1 cellular context compared by ENCODE assay signal in genomic region chr12:623172-623864, GRCh38.
TF ChIP-seq lines count a peak whose summit lies in the region.

No MANE protein-coding gene starts in this region.

TF ChIP-seq in HepG2, 621 proteins besides CTCF, POLR2A, EP300 and RAD21 (continued from another document and continues in another):
- TF ChIP-seq, protein P1, sequence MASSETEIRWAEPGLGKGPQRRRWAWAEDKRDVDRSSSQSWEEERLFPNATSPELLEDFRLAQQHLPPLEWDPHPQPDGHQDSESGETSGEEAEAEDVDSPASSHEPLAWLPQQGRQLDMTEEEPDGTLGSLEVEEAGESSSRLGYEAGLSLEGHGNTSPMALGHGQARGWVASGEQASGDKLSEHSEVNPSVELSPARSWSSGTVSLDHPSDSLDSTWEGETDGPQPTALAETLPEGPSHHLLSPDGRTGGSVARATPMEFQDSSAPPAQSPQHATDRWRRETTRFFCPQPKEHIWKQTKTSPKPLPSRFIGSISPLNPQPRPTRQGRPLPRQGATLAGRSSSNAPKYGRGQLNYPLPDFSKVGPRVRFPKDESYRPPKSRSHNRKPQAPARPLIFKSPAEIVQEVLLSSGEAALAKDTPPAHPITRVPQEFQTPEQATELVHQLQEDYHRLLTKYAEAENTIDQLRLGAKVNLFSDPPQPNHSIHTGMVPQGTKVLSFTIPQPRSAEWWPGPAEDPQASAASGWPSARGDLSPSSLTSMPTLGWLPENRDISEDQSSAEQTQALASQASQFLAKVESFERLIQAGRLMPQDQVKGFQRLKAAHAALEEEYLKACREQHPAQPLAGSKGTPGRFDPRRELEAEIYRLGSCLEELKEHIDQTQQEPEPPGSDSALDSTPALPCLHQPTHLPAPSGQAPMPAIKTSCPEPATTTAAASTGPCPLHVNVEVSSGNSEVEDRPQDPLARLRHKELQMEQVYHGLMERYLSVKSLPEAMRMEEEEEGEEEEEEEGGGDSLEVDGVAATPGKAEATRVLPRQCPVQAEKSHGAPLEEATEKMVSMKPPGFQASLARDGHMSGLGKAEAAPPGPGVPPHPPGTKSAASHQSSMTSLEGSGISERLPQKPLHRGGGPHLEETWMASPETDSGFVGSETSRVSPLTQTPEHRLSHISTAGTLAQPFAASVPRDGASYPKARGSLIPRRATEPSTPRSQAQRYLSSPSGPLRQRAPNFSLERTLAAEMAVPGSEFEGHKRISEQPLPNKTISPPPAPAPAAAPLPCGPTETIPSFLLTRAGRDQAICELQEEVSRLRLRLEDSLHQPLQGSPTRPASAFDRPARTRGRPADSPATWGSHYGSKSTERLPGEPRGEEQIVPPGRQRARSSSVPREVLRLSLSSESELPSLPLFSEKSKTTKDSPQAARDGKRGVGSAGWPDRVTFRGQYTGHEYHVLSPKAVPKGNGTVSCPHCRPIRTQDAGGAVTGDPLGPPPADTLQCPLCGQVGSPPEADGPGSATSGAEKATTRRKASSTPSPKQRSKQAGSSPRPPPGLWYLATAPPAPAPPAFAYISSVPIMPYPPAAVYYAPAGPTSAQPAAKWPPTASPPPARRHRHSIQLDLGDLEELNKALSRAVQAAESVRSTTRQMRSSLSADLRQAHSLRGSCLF (CRISPR knock-in tag; IDR thresholded peaks at IDR 0.05; ENCODE audit: borderline replicate concordance), result no peak
- no peak for TF ChIP-seq YY1 (IDR thresholded peaks at IDR 0.05; ENCODE audit: insufficient read depth, insufficient replicate concordance, low read depth, low read length)
- no peak for TF ChIP-seq ATF1 (CRISPR knock-in tag; IDR thresholded peaks at IDR 0.05)
- TF ChIP-seq DNMT1 (CRISPR knock-in tag; IDR thresholded peaks at IDR 0.05), result no peak
- no peak for TF ChIP-seq DZIP1 (CRISPR knock-in tag; IDR thresholded peaks at IDR 0.05)
- no peak for TF ChIP-seq RXRB (CRISPR knock-in tag; IDR thresholded peaks at IDR 0.05; ENCODE audit: borderline replicate concordance)
- TF ChIP-seq ZNF687 (CRISPR knock-in tag; IDR thresholded peaks at IDR 0.05), result peak; percentile 51
- TF ChIP-seq, protein P2, sequence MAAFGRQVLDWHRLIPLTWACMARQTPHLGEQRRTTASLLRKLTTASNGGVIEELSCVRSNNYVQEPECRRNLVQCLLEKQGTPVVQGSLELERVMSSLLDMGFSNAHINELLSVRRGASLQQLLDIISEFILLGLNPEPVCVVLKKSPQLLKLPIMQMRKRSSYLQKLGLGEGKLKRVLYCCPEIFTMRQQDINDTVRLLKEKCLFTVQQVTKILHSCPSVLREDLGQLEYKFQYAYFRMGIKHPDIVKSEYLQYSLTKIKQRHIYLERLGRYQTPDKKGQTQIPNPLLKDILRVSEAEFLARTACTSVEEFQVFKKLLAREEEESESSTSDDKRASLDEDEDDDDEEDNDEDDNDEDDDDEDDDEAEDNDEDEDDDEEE (CRISPR knock-in tag; IDR thresholded peaks at IDR 0.05), result no peak
- TF ChIP-seq, protein P3, sequence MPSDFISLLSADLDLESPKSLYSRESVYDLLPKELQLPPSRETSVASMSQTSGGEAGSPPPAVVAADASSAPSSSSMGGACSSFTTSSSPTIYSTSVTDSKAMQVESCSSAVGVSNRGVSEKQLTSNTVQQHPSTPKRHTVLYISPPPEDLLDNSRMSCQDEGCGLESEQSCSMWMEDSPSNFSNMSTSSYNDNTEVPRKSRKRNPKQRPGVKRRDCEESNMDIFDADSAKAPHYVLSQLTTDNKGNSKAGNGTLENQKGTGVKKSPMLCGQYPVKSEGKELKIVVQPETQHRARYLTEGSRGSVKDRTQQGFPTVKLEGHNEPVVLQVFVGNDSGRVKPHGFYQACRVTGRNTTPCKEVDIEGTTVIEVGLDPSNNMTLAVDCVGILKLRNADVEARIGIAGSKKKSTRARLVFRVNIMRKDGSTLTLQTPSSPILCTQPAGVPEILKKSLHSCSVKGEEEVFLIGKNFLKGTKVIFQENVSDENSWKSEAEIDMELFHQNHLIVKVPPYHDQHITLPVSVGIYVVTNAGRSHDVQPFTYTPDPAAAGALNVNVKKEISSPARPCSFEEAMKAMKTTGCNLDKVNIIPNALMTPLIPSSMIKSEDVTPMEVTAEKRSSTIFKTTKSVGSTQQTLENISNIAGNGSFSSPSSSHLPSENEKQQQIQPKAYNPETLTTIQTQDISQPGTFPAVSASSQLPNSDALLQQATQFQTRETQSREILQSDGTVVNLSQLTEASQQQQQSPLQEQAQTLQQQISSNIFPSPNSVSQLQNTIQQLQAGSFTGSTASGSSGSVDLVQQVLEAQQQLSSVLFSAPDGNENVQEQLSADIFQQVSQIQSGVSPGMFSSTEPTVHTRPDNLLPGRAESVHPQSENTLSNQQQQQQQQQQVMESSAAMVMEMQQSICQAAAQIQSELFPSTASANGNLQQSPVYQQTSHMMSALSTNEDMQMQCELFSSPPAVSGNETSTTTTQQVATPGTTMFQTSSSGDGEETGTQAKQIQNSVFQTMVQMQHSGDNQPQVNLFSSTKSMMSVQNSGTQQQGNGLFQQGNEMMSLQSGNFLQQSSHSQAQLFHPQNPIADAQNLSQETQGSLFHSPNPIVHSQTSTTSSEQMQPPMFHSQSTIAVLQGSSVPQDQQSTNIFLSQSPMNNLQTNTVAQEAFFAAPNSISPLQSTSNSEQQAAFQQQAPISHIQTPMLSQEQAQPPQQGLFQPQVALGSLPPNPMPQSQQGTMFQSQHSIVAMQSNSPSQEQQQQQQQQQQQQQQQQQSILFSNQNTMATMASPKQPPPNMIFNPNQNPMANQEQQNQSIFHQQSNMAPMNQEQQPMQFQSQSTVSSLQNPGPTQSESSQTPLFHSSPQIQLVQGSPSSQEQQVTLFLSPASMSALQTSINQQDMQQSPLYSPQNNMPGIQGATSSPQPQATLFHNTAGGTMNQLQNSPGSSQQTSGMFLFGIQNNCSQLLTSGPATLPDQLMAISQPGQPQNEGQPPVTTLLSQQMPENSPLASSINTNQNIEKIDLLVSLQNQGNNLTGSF (CRISPR knock-in tag; IDR thresholded peaks at IDR 0.05), result no peak
- TF ChIP-seq PAWR (CRISPR knock-in tag; IDR thresholded peaks at IDR 0.05; ENCODE audit: borderline replicate concordance), result no peak
- TF ChIP-seq MYNN (CRISPR knock-in tag; IDR thresholded peaks at IDR 0.05; ENCODE audit: low read depth), result no peak
- TF ChIP-seq MNT (IDR thresholded peaks at IDR 0.05), result no peak
- TF ChIP-seq FOXO1 (CRISPR knock-in tag; IDR thresholded peaks at IDR 0.05), result 0 out of 2 replicates have a peak, but pooled peaks have one; percentile 1
- no peak for TF ChIP-seq ZNF766 (CRISPR knock-in tag; IDR thresholded peaks at IDR 0.05; ENCODE audit: borderline replicate concordance)
- TF ChIP-seq, protein P4, sequence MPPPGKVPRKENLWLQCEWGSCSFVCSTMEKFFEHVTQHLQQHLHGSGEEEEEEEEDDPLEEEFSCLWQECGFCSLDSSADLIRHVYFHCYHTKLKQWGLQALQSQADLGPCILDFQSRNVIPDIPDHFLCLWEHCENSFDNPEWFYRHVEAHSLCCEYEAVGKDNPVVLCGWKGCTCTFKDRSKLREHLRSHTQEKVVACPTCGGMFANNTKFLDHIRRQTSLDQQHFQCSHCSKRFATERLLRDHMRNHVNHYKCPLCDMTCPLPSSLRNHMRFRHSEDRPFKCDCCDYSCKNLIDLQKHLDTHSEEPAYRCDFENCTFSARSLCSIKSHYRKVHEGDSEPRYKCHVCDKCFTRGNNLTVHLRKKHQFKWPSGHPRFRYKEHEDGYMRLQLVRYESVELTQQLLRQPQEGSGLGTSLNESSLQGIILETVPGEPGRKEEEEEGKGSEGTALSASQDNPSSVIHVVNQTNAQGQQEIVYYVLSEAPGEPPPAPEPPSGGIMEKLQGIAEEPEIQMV (CRISPR knock-in tag; IDR thresholded peaks at IDR 0.05; ENCODE audit: low read depth), result no peak
- no peak for TF ChIP-seq MAF1 (CRISPR knock-in tag; IDR thresholded peaks at IDR 0.05; ENCODE audit: borderline replicate concordance)
- TF ChIP-seq ELF1 (CRISPR knock-in tag; IDR thresholded peaks at IDR 0.05), result no peak
- TF ChIP-seq EEA1 (CRISPR knock-in tag; IDR thresholded peaks at IDR 0.05; ENCODE audit: borderline replicate concordance), result no peak
- TF ChIP-seq ZFAT (CRISPR knock-in tag; conservative IDR thresholded peaks at IDR 0.05), result no peak
- no peak for TF ChIP-seq ARID2 (CRISPR knock-in tag; IDR thresholded peaks at IDR 0.05; ENCODE audit: borderline replicate concordance)
- TF ChIP-seq FOSL2 (CRISPR knock-in tag; IDR thresholded peaks at IDR 0.05), result no peak
- peak; percentile 21; the same call in 1 of the 2 replicates for TF ChIP-seq YEATS4 (CRISPR knock-in tag; IDR thresholded peaks at IDR 0.05; ENCODE audit: borderline replicate concordance)
- TF ChIP-seq SRSF1 (optimal IDR thresholded peaks at IDR 0.05; ENCODE audit: low read depth, low read length), result no peak
- TF ChIP-seq ZNF430 (CRISPR knock-in tag; IDR thresholded peaks at IDR 0.05), result no peak
- TF ChIP-seq ZNF772 (CRISPR knock-in tag; IDR thresholded peaks at IDR 0.05), result 0 out of 2 replicates have a peak, but pooled peaks have one; percentile 8
- TF ChIP-seq ZSCAN21 (CRISPR knock-in tag; IDR thresholded peaks at IDR 0.05; ENCODE audit: borderline replicate concordance), result no peak
- TF ChIP-seq HMG20A (CRISPR knock-in tag; IDR thresholded peaks at IDR 0.05; ENCODE audit: borderline replicate concordance), result no peak
- TF ChIP-seq, protein P5, sequence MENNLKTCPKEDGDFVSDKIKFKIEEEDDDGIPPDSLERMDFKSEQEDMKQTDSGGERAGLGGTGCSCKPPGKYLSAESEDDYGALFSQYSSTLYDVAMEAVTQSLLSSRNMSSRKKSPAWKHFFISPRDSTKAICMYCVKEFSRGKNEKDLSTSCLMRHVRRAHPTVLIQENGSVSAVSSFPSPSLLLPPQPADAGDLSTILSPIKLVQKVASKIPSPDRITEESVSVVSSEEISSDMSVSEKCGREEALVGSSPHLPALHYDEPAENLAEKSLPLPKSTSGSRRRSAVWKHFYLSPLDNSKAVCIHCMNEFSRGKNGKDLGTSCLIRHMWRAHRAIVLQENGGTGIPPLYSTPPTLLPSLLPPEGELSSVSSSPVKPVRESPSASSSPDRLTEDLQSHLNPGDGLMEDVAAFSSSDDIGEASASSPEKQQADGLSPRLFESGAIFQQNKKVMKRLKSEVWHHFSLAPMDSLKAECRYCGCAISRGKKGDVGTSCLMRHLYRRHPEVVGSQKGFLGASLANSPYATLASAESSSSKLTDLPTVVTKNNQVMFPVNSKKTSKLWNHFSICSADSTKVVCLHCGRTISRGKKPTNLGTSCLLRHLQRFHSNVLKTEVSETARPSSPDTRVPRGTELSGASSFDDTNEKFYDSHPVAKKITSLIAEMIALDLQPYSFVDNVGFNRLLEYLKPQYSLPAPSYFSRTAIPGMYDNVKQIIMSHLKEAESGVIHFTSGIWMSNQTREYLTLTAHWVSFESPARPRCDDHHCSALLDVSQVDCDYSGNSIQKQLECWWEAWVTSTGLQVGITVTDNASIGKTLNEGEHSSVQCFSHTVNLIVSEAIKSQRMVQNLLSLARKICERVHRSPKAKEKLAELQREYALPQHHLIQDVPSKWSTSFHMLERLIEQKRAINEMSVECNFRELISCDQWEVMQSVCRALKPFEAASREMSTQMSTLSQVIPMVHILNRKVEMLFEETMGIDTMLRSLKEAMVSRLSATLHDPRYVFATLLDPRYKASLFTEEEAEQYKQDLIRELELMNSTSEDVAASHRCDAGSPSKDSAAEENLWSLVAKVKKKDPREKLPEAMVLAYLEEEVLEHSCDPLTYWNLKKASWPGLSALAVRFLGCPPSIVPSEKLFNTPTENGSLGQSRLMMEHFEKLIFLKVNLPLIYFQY (CRISPR knock-in tag; IDR thresholded peaks at IDR 0.05; ENCODE audit: borderline replicate concordance), result no peak
- TF ChIP-seq PHF5A (CRISPR knock-in tag; IDR thresholded peaks at IDR 0.05; ENCODE audit: low read depth, unreplicated experiment), result no peak
